ENCODE assay signal across 8 cellular contexts in genomic region chr2:32356735-32357544, GRCh38. TPM values are rescaled to one million over a fixed set of nuclear protein-coding genes. Genes with fewer than 3 reads are reported as not detected.
DNase-seq lines count a peak whose midpoint lies in the region; ATAC-seq, FAIRE-seq and TF ChIP-seq lines count a peak whose summit lies in the region.

Gene BIRC6, plus strand, starts transcription at chr2:32357023. Its CDS starts 139 bp downstream, at chr2:32357162.

- peaks cover 40% of the 10 kb centered on the region for H4K20me1 ChIP-seq in HepG2 (ENCODE audit: insufficient read depth, low read length)

- TF ChIP-seq EP300 in HepG2 (IDR thresholded peaks at IDR 0.05; ENCODE audit: low read depth in 2 of 2, low read length in 2 of 2) (peak in 1 of 2 experiments; percentile 10; a peak in 3 of 4 replicates), HepG2 (CRISPR knock-in tag; IDR thresholded peaks at IDR 0.05; ENCODE audit: borderline replicate concordance) (no peak; the same call in none of the 2 replicates)

- H3K4me3 ChIP-seq in CD4-positive, CD25-positive, alpha-beta regulatory T cell (ENCODE audit: low read depth, low read length): peak within 1 kb of the TSS; percentile 85
- peak within 1 kb of the TSS; percentile 96 to 100 (median 100) for H3K4me3 ChIP-seq in HepG2 (replicated peaks in 1 of 3; ENCODE audit: insufficient read depth in 1 of 3, low read depth in 2 of 3, low read length in 3 of 3)

- TF ChIP-seq POLR2A in HepG2 (IDR thresholded peaks at IDR 0.05; ENCODE audit: insufficient read depth in 1 of 2, low read depth in 2 of 2, low read length in 2 of 2): peak; percentile 97 to 98

- no peaks in the 10 kb centered on the region for H3K36me3 ChIP-seq in CD4-positive, CD25-positive, alpha-beta regulatory T cell (ENCODE audit: control insufficient read depth, insufficient read depth, low read length)
- peaks cover 0 to 6% of the 10 kb centered on the region in 2 experiments; a peak in 2 of 5 replicates for H3K36me3 ChIP-seq in HepG2 (replicated peaks in 1 of 2; ENCODE audit: control insufficient read depth in 1 of 2, insufficient read depth in 2 of 2, low read length in 2 of 2)

- peaks cover 46% of the 10 kb centered on the region for H3K79me2 ChIP-seq in HepG2 (ENCODE audit: insufficient read depth, low read length)

- intact Hi-C loops in HepG2 (cut with micrococcal nuclease; ENCODE audit: unreplicated experiment): loop anchor here (2.0 kb wide), 1 partner anchor 28 kb away; no protein-coding TSS in a partner anchor

- peak; percentile 37 for TF ChIP-seq CTCF in HepG2 (CRISPR knock-in tag; IDR thresholded peaks at IDR 0.05)

- peak within 1 kb of the TSS; percentile 83 to 97 (median 96) for H3K27ac Mint-ChIP-seq in CD4-positive, CD25-positive, alpha-beta regulatory T cell

- POLR2A ChIA-PET in HepG2 (lab: Yijun Ruan, JAX): interaction anchor here (0.7 to 2.1 kb wide), 11 partner anchors 9 to 191 kb away, joined by 3 to 36 read pairs (median 3); partner anchors contain the start of gene SLC30A6

- peak; percentile 91 for ATAC-seq in CD4-positive, CD25-positive, alpha-beta regulatory T cell (ENCODE audit: low read depth in 2 of 2)
- peak; percentile 85 for ATAC-seq in GM19452 (IDR thresholded peaks at IDR 0.05; ENCODE audit: unreplicated experiment)
- ATAC-seq in HG03575 (IDR thresholded peaks at IDR 0.05; ENCODE audit: extremely low read depth, insufficient number of reproducible peaks, low FRiP score, unreplicated experiment): peak; percentile 47
- ATAC-seq in HepG2: peak; percentile 96

- TF ChIP-seq RAD21 in HepG2 (CRISPR knock-in tag; IDR thresholded peaks at IDR 0.05): peak; percentile 82

- peak within 1 kb of the TSS; percentile 85 for H3K27ac ChIP-seq in CD4-positive, CD25-positive, alpha-beta regulatory T cell (ENCODE audit: insufficient read depth, low read length, poor library complexity, severe bottlenecking)
- H3K27ac ChIP-seq in HepG2 (ENCODE audit: extremely low read length, insufficient read depth, low read length): peak within 1 kb of the TSS; percentile 92

- H3K9ac ChIP-seq in HepG2 (ENCODE audit: insufficient read depth, low read depth, low read length): peak within 1 kb of the TSS; percentile 90

- peaks cover 30 to 41% (median 31%) of the 10 kb centered on the region in 4 donors for H3K4me1 Mint-ChIP-seq in CD4-positive, CD25-positive, alpha-beta regulatory T cell

- peak within 1 kb of the TSS; percentile 89 to 98 (median 94) for H3K4me3 Mint-ChIP-seq in CD4-positive, CD25-positive, alpha-beta regulatory T cell

- no TSS peak for BruUV-seq in HepG2 (replicated peaks; lab: Mats Ljungman, UMichigan)

- H3K9me3 Mint-ChIP-seq in CD4-positive, CD25-positive, alpha-beta regulatory T cell: no peaks in the 10 kb centered on the region

- in situ Hi-C loops in HepG2 (cut with HindIII; ENCODE audit: extremely low pct_ligation_motif_present, low pct_unique_long_range_greater_than_20kb): no loop called here

- DNase-seq in CD4-positive, CD25-positive, alpha-beta regulatory T cell: peak; percentile 83 to 97 (median 86)
- DNase-seq in NCI-H82 (lab: John Stamatoyannopoulos, UW) (peak; percentile 98), dermis blood vessel endothelial cell (peak; percentile 98), HepG2 (ENCODE audit: low spot score) (peak; percentile 97)
- peak; percentile 98 for DNase-seq in activated CD4-positive, alpha-beta T cell treated with anti-CD3 and anti-CD28 coated beads, Interleukin-2, amount 50 U/mL, for 48 hours
- DNase-seq in stimulated activated CD4-positive, alpha-beta T cell treated with anti-CD3 and anti-CD28 coated beads, Interleukin-2, amount 100 ng/mL, for 48 hours: peak; percentile 94 to 95

- no peaks in the 10 kb centered on the region for H3K27me3 ChIP-seq in CD4-positive, CD25-positive, alpha-beta regulatory T cell (ENCODE audit: control insufficient read depth, insufficient read depth, low read length)
- no peaks in the 10 kb centered on the region; a peak in 1 of 5 replicates for H3K27me3 ChIP-seq in HepG2 (ENCODE audit: control insufficient read depth in 1 of 2, insufficient read depth in 2 of 2, low read length in 2 of 2)

- H3K36me3 Mint-ChIP-seq in CD4-positive, CD25-positive, alpha-beta regulatory T cell: peaks cover 7% of the 10 kb centered on the region

- under 1% methylated on average over 41 of the region's 94 CpGs for WGBS in HepG2 (ENCODE audit: low lambda C conversion rate)

- H3K9me3 ChIP-seq in CD4-positive, CD25-positive, alpha-beta regulatory T cell (ENCODE audit: control insufficient read depth in 2 of 2, low read length in 2 of 2): no peaks in the 10 kb centered on the region
- no peaks in the 10 kb centered on the region for H3K9me3 ChIP-seq in HepG2 (ENCODE audit: low read length)

- peak; percentile 21 for FAIRE-seq in HepG2 (lab: Jason Lieb, UNC)

- H2AFZ ChIP-seq in HepG2 (ENCODE audit: low read length): no peak within 1 kb of the TSS

- no peaks in the 10 kb centered on the region for H3K27me3 Mint-ChIP-seq in CD4-positive, CD25-positive, alpha-beta regulatory T cell

- peak within 1 kb of the TSS; percentile 80 for H3K4me2 ChIP-seq in HepG2 (ENCODE audit: low read depth, low read length)

- H3K4me1 ChIP-seq in CD4-positive, CD25-positive, alpha-beta regulatory T cell (ENCODE audit: control insufficient read depth, insufficient read depth, low read length, poor library complexity, severe bottlenecking): peaks cover 25% of the 10 kb centered on the region
- H3K4me1 ChIP-seq in HepG2 (ENCODE audit: insufficient read depth, low read length): peaks cover 43% of the 10 kb centered on the region

- CTCF ChIA-PET in HepG2 (lab: Yijun Ruan, JAX; ENCODE audit: low intra/inter-chr PET ratio, low total read pairs): no interaction called here

TF ChIP-seq in HepG2, 621 proteins besides CTCF, POLR2A, EP300 and RAD21 (continues in another document):
- TF ChIP-seq ZFP62 (CRISPR knock-in tag; IDR thresholded peaks at IDR 0.05) (no peak), TEAD2 (CRISPR knock-in tag; IDR thresholded peaks at IDR 0.05) (no peak), KLF9 (CRISPR knock-in tag; IDR thresholded peaks at IDR 0.05; ENCODE audit: low read depth) (no peak), CBX5 (CRISPR knock-in tag; IDR thresholded peaks at IDR 0.05; ENCODE audit: borderline replicate concordance) (peak; percentile 88; the same call in 1 of the 2 replicates), RFXANK (CRISPR knock-in tag; IDR thresholded peaks at IDR 0.05) (0 out of 2 replicates have a peak, but pooled peaks have one; percentile 48), ZNF430 (CRISPR knock-in tag; IDR thresholded peaks at IDR 0.05) (peak; percentile 97), ZNF562 (CRISPR knock-in tag; IDR thresholded peaks at IDR 0.05; ENCODE audit: borderline replicate concordance) (peak; percentile 79; the same call in 1 of the 2 replicates), MTF1 (CRISPR knock-in tag; IDR thresholded peaks at IDR 0.05) (no peak), NFATC3 (CRISPR knock-in tag; IDR thresholded peaks at IDR 0.05) (peak; percentile 97; the same call in 1 of the 2 replicates), BCL6 (CRISPR knock-in tag; IDR thresholded peaks at IDR 0.05) (peak; percentile 71; the same call in 1 of the 2 replicates), ZNF770 (CRISPR knock-in tag; IDR thresholded peaks at IDR 0.05) (peak; percentile 86), EZH2 (conservative IDR thresholded peaks at IDR 0.05; ENCODE audit: low read depth, low read length) (no peak), FOXO1 (CRISPR knock-in tag; IDR thresholded peaks at IDR 0.05) (peak; percentile 44; the same call in 1 of the 2 replicates), ZNF496 (CRISPR knock-in tag; IDR thresholded peaks at IDR 0.05; ENCODE audit: insufficient replicate concordance) (no peak)

RNA-seq across cellular contexts. Expression of gene BIRC6, which starts in this region (rescaled TPM):
- 176 TPM for total RNA-seq in CD4-positive, CD25-positive, alpha-beta regulatory T cell
- polyA plus RNA-seq in CD4-positive, CD25-positive, alpha-beta regulatory T cell: 10 to 100 TPM; 18.9 to 29.1 (median 23.5) TPM
- total RNA-seq in dermis blood vessel endothelial cell (217 and 254 TPM in 2 replicates), HepG2 (2016; rRNA removed; fragmentation: Illumina TruSeq; extraction: Trizol) (120 and 158 TPM in 2 replicates)
- 98.2 and 106 TPM in 2 replicates for total RNA-seq in HepG2 (2016; cell fraction: cytosol; rRNA removed; fragmentation: Illumina TruSeq; extraction: Trizol; ENCODE audit: low read depth)
- 111 and 153 TPM in 2 replicates for total RNA-seq in HepG2 (2016; cell fraction: insoluble cytoplasmic fraction; rRNA removed; fragmentation: Illumina TruSeq; extraction: Trizol)
- 68.7 and 72.0 TPM in 2 replicates for total RNA-seq in HepG2 (2016; cell fraction: membrane; rRNA removed; fragmentation: Illumina TruSeq; extraction: Trizol)
- 178 and 187 TPM in 2 replicates for total RNA-seq in HepG2 (2016; cell fraction: nucleus; rRNA removed; fragmentation: Illumina TruSeq; extraction: Trizol)
- 64.8 and 65.6 TPM in 2 replicates for polyA plus RNA-seq in HepG2 (2011; rRNA removed)
- polyA plus RNA-seq in HepG2 (2011; cell fraction: cytosol; rRNA removed): 36.0 and 51.5 TPM in 2 replicates
- polyA plus RNA-seq in HepG2 (2011; cell fraction: nucleus; rRNA removed): 98.6 and 106 TPM in 2 replicates
- polyA plus RNA-seq in HepG2 (2012): 42.2 and 47.8 TPM in 2 replicates
- polyA plus RNA-seq in HepG2 (2016; cell fraction: cytosol; fragmentation: Illumina TruSeq; extraction: Trizol; ENCODE audit: low read depth): 2.3 and 2.4 TPM in 2 replicates
- 64.2 and 67.3 TPM in 2 replicates for polyA plus RNA-seq in HepG2 (2016; cell fraction: insoluble cytoplasmic fraction; fragmentation: Illumina TruSeq; extraction: Trizol; ENCODE audit: low read depth)
- 5.8 and 7.0 TPM in 2 replicates for polyA plus RNA-seq in HepG2 (2016; cell fraction: membrane; fragmentation: Illumina TruSeq; extraction: Trizol; ENCODE audit: low read depth)
- polyA plus RNA-seq in HepG2 (2016; cell fraction: nucleus; fragmentation: Illumina TruSeq; extraction: Trizol; ENCODE audit: insufficient read depth, low read depth): 59.4 and 64.8 TPM in 2 replicates
- polyA minus RNA-seq in HepG2 (2011; rRNA and poly(A)+ RNA removed; ENCODE audit: low replicate concordance): 673 and 951 TPM in 2 replicates
- polyA minus RNA-seq in HepG2 (2011; cell fraction: cytosol; rRNA and poly(A)+ RNA removed): 177 and 213 TPM in 2 replicates
- 675 and 750 TPM in 2 replicates for polyA minus RNA-seq in HepG2 (2011; cell fraction: nucleus; rRNA and poly(A)+ RNA removed)

Comparison
In these comparisons a context has a peak if more than half of its experiments do, and no peak if none do; other contexts are left out.
1. Peak in every context shown above with its lines: DNase-seq, ATAC-seq, H3K4me3 ChIP-seq and H3K27ac ChIP-seq.